8 cellular contexts compared by ENCODE assay signal in genomic region chr1:76867342-76868130, GRCh38. TPM values are rescaled to one million over a fixed set of nuclear protein-coding genes. Genes with fewer than 3 reads are reported as not detected.
A peak's percentile ranks its signal among the peaks of the same experiment; 100 is the strongest.
DNase-seq lines count a peak whose midpoint lies in the region; ATAC-seq and TF ChIP-seq lines count a peak whose summit lies in the region.

TSS of gene ST6GALNAC5 (plus strand) at chr1:76867480.

- peak within 1 kb of the TSS in 1 of 2 experiments; percentile 9 for H3K23ac ChIP-seq in mesenchymal stem cell (ENCODE audit: low read length in 2 of 2)

- H3K4me1 ChIP-seq in mesenchymal stem cell (ENCODE audit: control insufficient read depth, insufficient read depth, low read depth, low read length), result peaks cover 18% of the 10 kb centered on the region

- H3K4me3 Mint-ChIP-seq in type B pancreatic cell, result peak within 1 kb of the TSS; percentile 94

- TF ChIP-seq CTCF in type B pancreatic cell (conservative IDR thresholded peaks at IDR 0.05), result peak; percentile 30

- H3K36me3 ChIP-seq in mesenchymal stem cell (ENCODE audit: control insufficient read depth in 1 of 2, insufficient read depth in 2 of 2, low read depth in 1 of 2, low read length in 2 of 2), result no peaks in the 10 kb centered on the region

- no peak within 1 kb of the TSS for H3K27ac ChIP-seq in mesenchymal stem cell (ENCODE audit: low read length, poor library complexity, severe bottlenecking)

- H4K8ac ChIP-seq in mesenchymal stem cell (ENCODE audit: low read length), result no peak within 1 kb of the TSS

- peak within 1 kb of the TSS; percentile 61 for H3K9ac ChIP-seq in mesenchymal stem cell (ENCODE audit: low read length)

- H2AK5ac ChIP-seq in mesenchymal stem cell (ENCODE audit: low read length, severe bottlenecking), result no peak within 1 kb of the TSS

- peaks cover 77% of the 10 kb centered on the region for H3K27me3 Mint-ChIP-seq in type B pancreatic cell

- peak within 1 kb of the TSS; percentile 36 for H3K27ac Mint-ChIP-seq in type B pancreatic cell

- no peak within 1 kb of the TSS for H2BK15ac ChIP-seq in mesenchymal stem cell (ENCODE audit: low read depth, poor library complexity, severe bottlenecking)

- ATAC-seq in HG03196 (IDR thresholded peaks at IDR 0.05; ENCODE audit: unreplicated experiment), result no peak

- peak within 1 kb of the TSS; percentile 97 for H3K4me2 ChIP-seq in mesenchymal stem cell (ENCODE audit: low read length, poor library complexity, severe bottlenecking)

- no peak within 1 kb of the TSS for H2BK12ac ChIP-seq in mesenchymal stem cell (ENCODE audit: low read length in 2 of 2)

- H3K9me3 ChIP-seq in mesenchymal stem cell (ENCODE audit: control insufficient read depth, low read length), result no peaks in the 10 kb centered on the region

- H3K79me1 ChIP-seq in mesenchymal stem cell (replicated peaks; ENCODE audit: low read length, poor library complexity, severe bottlenecking), result no peaks in the 10 kb centered on the region

- H4K91ac ChIP-seq in mesenchymal stem cell (ENCODE audit: low read length), result no peak within 1 kb of the TSS

- peak; percentile 5 for DNase-seq in activated CD4-positive, alpha-beta T cell treated with anti-CD3 and anti-CD28 coated beads for 48 hours
- no peak for DNase-seq in activated CD4-positive, alpha-beta T cell treated with anti-CD3 and anti-CD28 coated beads for 1 hour
- peak; percentile 97 for DNase-seq in NCI-H82 (lab: John Stamatoyannopoulos, UW)
- DNase-seq in dedifferentiated amniotic fluid mesenchymal stem cell (ENCODE audit: extremely low spot score), result peak; percentile 71
- peak; percentile 6 for DNase-seq in mesenchymal stem cell
- peak; percentile 74 for DNase-seq in type B pancreatic cell (ENCODE audit: extremely low spot score, unreplicated experiment)
- DNase-seq in NCI-H226, result no peak

- H3K36me3 Mint-ChIP-seq in type B pancreatic cell, result peaks cover 15% of the 10 kb centered on the region

- H2BK5ac ChIP-seq in mesenchymal stem cell (ENCODE audit: low read depth, low read length, poor library complexity, severe bottlenecking), result no peak within 1 kb of the TSS

- no peak within 1 kb of the TSS for H2BK120ac ChIP-seq in mesenchymal stem cell (ENCODE audit: low read depth, low read length)

- H3K27me3 ChIP-seq in mesenchymal stem cell (ENCODE audit: control insufficient read depth in 1 of 2, insufficient read depth in 1 of 2, low read length in 2 of 2), result peaks cover 43 to 63% of the 10 kb centered on the region in 2 experiments

- 1% methylated on average over 46 of the region's 50 CpGs for WGBS in mesenchymal stem cell

- H3K4me1 Mint-ChIP-seq in type B pancreatic cell (ENCODE audit: unreplicated experiment), result no peaks in the 10 kb centered on the region

- H3K14ac ChIP-seq in mesenchymal stem cell (ENCODE audit: low read length in 2 of 2), result no peak within 1 kb of the TSS

- H2AFZ ChIP-seq in mesenchymal stem cell (ENCODE audit: low read depth, low read length), result no peak within 1 kb of the TSS

- H3K18ac ChIP-seq in mesenchymal stem cell (ENCODE audit: low read depth in 1 of 2, low read length in 2 of 2), result no peak within 1 kb of the TSS

- H3K9me3 Mint-ChIP-seq in type B pancreatic cell, result no peaks in the 10 kb centered on the region

- H3K4ac ChIP-seq in mesenchymal stem cell (ENCODE audit: low read depth in 1 of 2, low read length in 2 of 2), result no peak within 1 kb of the TSS

- H3K4me3 ChIP-seq in mesenchymal stem cell (ENCODE audit: insufficient read depth in 1 of 2, low read depth in 1 of 2, low read length in 2 of 2), result peak within 1 kb of the TSS; percentile 51 to 83

RNA-seq across cellular contexts. Expression of gene ST6GALNAC5, which starts in this region (rescaled TPM):
- polyA plus RNA-seq in mesenchymal stem cell (2013, experiment 1 of 2), result not detected
- polyA plus RNA-seq in mesenchymal stem cell (2013, experiment 2 of 2), result not detected
- 21.1 and 36.6 TPM in 2 replicates for total RNA-seq in type B pancreatic cell (ENCODE audit: low replicate concordance)

Comparison
In these comparisons a context has a peak if more than half of its experiments do, and no peak if none do; other contexts are left out.
1. DNase-seq: peak in activated CD4-positive, alpha-beta T cell treated with anti-CD3 and anti-CD28 coated beads for 48 hours (single experiment), NCI-H82 (single experiment), dedifferentiated amniotic fluid mesenchymal stem cell (single experiment), mesenchymal stem cell (single experiment) and type B pancreatic cell (single experiment); none in activated CD4-positive, alpha-beta T cell treated with anti-CD3 and anti-CD28 coated beads for 1 hour (single experiment) and NCI-H226 (single experiment).